31 cellular contexts compared by ENCODE assay signal in genomic region chr1:189847613-189848012, GRCh38.
"Had no signal": no experiment of that assay in that cellular context is flagged by ENCODE, and none has a peak within 500 bp of the region (broad histone marks: within the 10 kb centered on the region; RNA-seq: fewer than 3 reads in every experiment).

No MANE protein-coding gene starts in this region.

- H3K27ac ChIP-seq: adrenal gland, body of pancreas, brain microvascular endothelial cell, breast epithelium, VCaP had no signal

- H3K4me3 ChIP-seq: adrenal gland, body of pancreas, breast epithelium had no signal

- H3K36me3 ChIP-seq: adrenal gland, brain microvascular endothelial cell, breast epithelium had no signal

- ATAC-seq: activated CD8-positive, alpha-beta T cell treated with anti-CD3 and anti-CD28 coated beads for 36 hours; activated naive CD4-positive, alpha-beta T cell treated with anti-CD3 and anti-CD28 coated beads, Interleukin-2, amount 50 U/mL, for 72 hours; activated T-cell treated with anti-CD3 and anti-CD28 coated beads, Interleukin-2, amount 50 U/mL, for 4 hours; activated T-cell treated with anti-CD3 and anti-CD28 coated beads, Interleukin-2, amount 50 U/mL, for 72 hours; activated T-helper 17 cell treated with anti-CD3 and anti-CD28 coated beads, Interleukin-2, amount 50 U/mL, for 72 hours; body of pancreas had no signal

- H3K9me3 ChIP-seq: body of pancreas, breast epithelium had no signal

- DNase-seq: activated B cell treated with CpG ODN at 0.5 μM for 24 hours; activated CD4-positive, alpha-beta memory T cell treated with anti-CD3 and anti-CD28 coated beads for 36 hours; activated CD4-positive, alpha-beta T cell treated with anti-CD3 and anti-CD28 coated beads for 4 hours; activated CD4-positive, alpha-beta T cell treated with anti-CD3 and anti-CD28 coated beads, Interleukin-2, amount 10 ng/mL, durations not matched to agents 24 days and 14 days; activated CD4-positive, alpha-beta T cell treated with anti-CD3 and anti-CD28 coated beads, Interleukin-2, amount 50 U/mL, for 1 hour; activated CD4-positive, alpha-beta T cell treated with anti-CD3 and anti-CD28 coated beads, Interleukin-2, amount 50 U/mL, for 4 hours; activated CD4-positive, CD25-positive, alpha-beta regulatory T cell treated with anti-CD3 and anti-CD28 coated beads, Interleukin-2, amount 50 U/mL, for 72 hours; activated CD8-positive, alpha-beta memory T cell treated with anti-CD3 and anti-CD28 coated beads, Interleukin-2, amount 50 U/mL, for 4 hours; activated CD8-positive, alpha-beta T cell treated with anti-CD3 and anti-CD28 coated beads for 36 hours; activated effector memory CD4-positive, alpha-beta T cell treated with anti-CD3 and anti-CD28 coated beads, Interleukin-2, amount 50 U/mL, for 16 hours; activated gamma-delta T cell treated with Interleukin-2 at 50 U/mL for 16 hours; activated naive CD4-positive, alpha-beta T cell; activated naive CD4-positive, alpha-beta T cell treated with anti-CD3 and anti-CD28 coated beads for 36 hours; activated naive CD4-positive, alpha-beta T cell treated with anti-CD3 and anti-CD28 coated beads, Interleukin-2, amount 50 U/mL, for 16 hours; activated naive CD8-positive, alpha-beta T cell treated with anti-CD3 and anti-CD28 coated beads for 36 hours; activated T-cell treated with anti-CD3 and anti-CD28 coated beads for 4 hours; activated T-cell treated with anti-CD3 and anti-CD28 coated beads, Interleukin-2, amount 50 U/mL, for 1 hour; activated T-cell treated with anti-CD3 and anti-CD28 coated beads, Interleukin-2, amount 50 U/mL, for 4 hours; activated T-cell treated with anti-CD3 and anti-CD28 coated beads, Interleukin-2, amount 50 U/mL, for 72 hours; adrenal gland; amniotic stem cell; aorta; body of pancreas; brain microvascular endothelial cell; central memory CD4-positive, alpha-beta T cell; T-helper 2 cell; T-helper 9 cell had no signal

- H3K27me3 ChIP-seq: adrenal gland, body of pancreas, brain microvascular endothelial cell, breast epithelium had no signal
